In genomic region chr4:48285640-48286039, GRCh38 we compare ENCODE assay signal across 1 cellular context. TPM values are rescaled to one million over a fixed set of nuclear protein-coding genes. Genes with fewer than 3 reads are reported as not detected.
"Had no signal": no experiment of that assay in that cellular context is flagged by ENCODE, and none has a peak within 500 bp of the region (broad histone marks: within the 10 kb centered on the region; RNA-seq: fewer than 3 reads in every experiment).

No MANE protein-coding gene starts in this region.

RNA-seq across cellular contexts. Expression of gene TEC, which starts 16.0 kb away (rescaled TPM):
- total RNA-seq: G401 had no signal
